28 cellular contexts compared by ENCODE assay signal in genomic region chr22:24414984-24415945, GRCh38. TPM values are rescaled to one million over a fixed set of nuclear protein-coding genes. Genes with fewer than 3 reads are reported as not detected.
DNase-seq lines count a peak whose midpoint lies in the region; ATAC-seq and TF ChIP-seq lines count a peak whose summit lies in the region.
"Had no signal": no experiment of that assay in that cellular context is flagged by ENCODE, and none has a peak within 500 bp of the region (broad histone marks: within the 10 kb centered on the region; RNA-seq: fewer than 3 reads in every experiment).

No MANE protein-coding gene starts in this region.

- no peaks in the 10 kb centered on the region for H3K27me3 ChIP-seq in H7 (ENCODE audit: control insufficient read depth, insufficient read depth, low read length)
- H3K27me3 ChIP-seq in ovary, result no peaks in the 10 kb centered on the region
- H3K27me3 ChIP-seq: esophagus squamous epithelium, gastrocnemius medialis, pancreas, uterus had no signal

- no peak for TF ChIP-seq EP300 in ovary (IDR thresholded peaks at IDR 0.05)

- peaks cover 4% of the 10 kb centered on the region for H3K36me3 Mint-ChIP-seq in activated naive CD4-positive, alpha-beta T cell treated with anti-CD3 and anti-CD28 coated beads, Interleukin-2, amount 10 ng/mL, durations not matched to agents 7 days and 5 days

- no peak for TF ChIP-seq CTCF in ovary (IDR thresholded peaks at IDR 0.05)

- H3K9me3 ChIP-seq in ovary, result no peaks in the 10 kb centered on the region
- H3K9me3 ChIP-seq: esophagus squamous epithelium, gastrocnemius medialis, pancreas, uterus had no signal

- H3K9me3 Mint-ChIP-seq in activated naive CD4-positive, alpha-beta T cell treated with anti-CD3 and anti-CD28 coated beads, Interleukin-2, amount 10 ng/mL, durations not matched to agents 7 days and 5 days, result no peaks in the 10 kb centered on the region
- H3K9me3 Mint-ChIP-seq: brain; CD8-positive, alpha-beta memory T cell; nephron progenitor cell; stimulated activated naive CD8-positive, alpha-beta T cell treated with anti-CD3 and anti-CD28 coated beads, Interleukin-15, Interleukin-2, amounts not matched to agents 100 ng/mL and 50 ng/mL, for 24 hours had no signal

- H3K4me3 Mint-ChIP-seq in activated naive CD4-positive, alpha-beta T cell treated with anti-CD3 and anti-CD28 coated beads, Interleukin-2, amount 10 ng/mL, durations not matched to agents 7 days and 5 days, result no peak overlapping the region
- H3K4me3 Mint-ChIP-seq: brain; CD8-positive, alpha-beta memory T cell; nephron progenitor cell; stimulated activated naive CD8-positive, alpha-beta T cell treated with anti-CD3 and anti-CD28 coated beads, Interleukin-15, Interleukin-2, amounts not matched to agents 100 ng/mL and 50 ng/mL, for 24 hours had no signal

- intact Hi-C loops in ovary (cut with DNase I), result no loop called here

- TF ChIP-seq POLR2A in ovary (IDR thresholded peaks at IDR 0.05), result no peak

- no peaks in the 10 kb centered on the region for H3K4me1 ChIP-seq in ovary (ENCODE audit: insufficient read depth)
- H3K4me1 ChIP-seq: pancreas, uterus had no signal

- H3K27ac ChIP-seq in ovary, result no peak overlapping the region
- H3K27ac ChIP-seq: esophagus squamous epithelium, HL-60, pancreas, uterus had no signal

- CTCF ChIA-PET in activated naive CD4-positive, alpha-beta T cell treated with anti-CD3 and anti-CD28 coated beads, Interleukin-2, amount 10 ng/mL, durations not matched to agents 7 days and 5 days (lab: Charles Lee), result interaction anchor here (1.4 kb wide), 1 partner anchor 107 kb away, joined by 4 read pairs; no protein-coding TSS in a partner anchor

- no peaks in the 10 kb centered on the region for H3K27me3 Mint-ChIP-seq in activated naive CD4-positive, alpha-beta T cell treated with anti-CD3 and anti-CD28 coated beads, Interleukin-2, amount 10 ng/mL, durations not matched to agents 7 days and 5 days
- H3K27me3 Mint-ChIP-seq: brain; CD8-positive, alpha-beta memory T cell; stimulated activated naive CD8-positive, alpha-beta T cell treated with anti-CD3 and anti-CD28 coated beads, Interleukin-15, Interleukin-2, amounts not matched to agents 100 ng/mL and 50 ng/mL, for 24 hours had no signal

- H3K4me3 ChIP-seq in H7 (ENCODE audit: insufficient read depth, low read depth, low read length) (no peak overlapping the region), ovary (no peak overlapping the region)
- H3K4me3 ChIP-seq: esophagus squamous epithelium, gastrocnemius medialis, pancreas, uterus had no signal

- 78 to 85% (median 83%) methylated on average over 26 of the region's 26 CpGs for WGBS in ovary, 3 donors

- peaks cover 3% of the 10 kb centered on the region; the same call in 1 of the 2 replicates for H3K36me3 ChIP-seq in H7 (replicated peaks; ENCODE audit: control insufficient read depth, insufficient read depth, low read length)
- H3K36me3 ChIP-seq in ovary, result peaks cover 3% of the 10 kb centered on the region
- H3K36me3 ChIP-seq: uterus had no signal

- H3K4me1 Mint-ChIP-seq in activated naive CD4-positive, alpha-beta T cell treated with anti-CD3 and anti-CD28 coated beads, Interleukin-2, amount 10 ng/mL, durations not matched to agents 7 days and 5 days, result peaks cover 4% of the 10 kb centered on the region
- H3K4me1 Mint-ChIP-seq: brain had no signal

- peak overlapping the region; percentile 14 for H3K27ac Mint-ChIP-seq in activated naive CD4-positive, alpha-beta T cell treated with anti-CD3 and anti-CD28 coated beads, Interleukin-2, amount 10 ng/mL, durations not matched to agents 7 days and 5 days
- H3K27ac Mint-ChIP-seq: CD8-positive, alpha-beta memory T cell; stimulated activated naive CD8-positive, alpha-beta T cell treated with anti-CD3 and anti-CD28 coated beads, Interleukin-15, Interleukin-2, amounts not matched to agents 100 ng/mL and 50 ng/mL, for 24 hours had no signal

- DNase-seq in activated naive CD4-positive, alpha-beta T cell treated with anti-CD3 and anti-CD28 coated beads, Interleukin-2, amount 10 ng/mL, durations not matched to agents 7 days and 5 days, result no peak
- DNase-seq in activated naive CD4-positive, alpha-beta T cell (lab: John Stamatoyannopoulos, UW), result no peak
- DNase-seq in H7 (peak; percentile 38), fibroblast of peridontal ligament (ENCODE audit: extremely low read depth) (peak; percentile 19), ovary (peak in 3 of 5 donors; percentile 14 to 20 (median 15)), NCI-H2029 treated with DMSO at 0.1 percent for 48 hours (lab: John Stamatoyannopoulos, UW) (no peak)
- DNase-seq: activated CD4-positive, alpha-beta T cell treated with anti-CD3 and anti-CD28 coated beads for 4 hours; activated effector memory CD4-positive, alpha-beta T cell treated with anti-CD3 and anti-CD28 coated beads, Interleukin-2, amount 50 U/mL, for 16 hours; activated T-cell treated with anti-CD3 and anti-CD28 coated beads for 4 hours; amniotic stem cell; esophagus squamous epithelium; gastrocnemius medialis; Kasumi-1; NCI-H1417 treated with DMSO at 0.1 percent for 48 hours; NCI-H2081; NCI-H2227 treated with DMSO at 0.1 percent for 48 hours; NCI-H526 treated with DMSO at 0.1 percent for 48 hours; nephron progenitor cell; NK-92 treated with Interleukin-12 subunit alpha and Interleukin-12 subunit beta, amount 100 ng/mL, for 24 hours; stimulated activated CD4-positive, alpha-beta T cell treated with anti-CD3 and anti-CD28 coated beads, Interleukin-1b, Interleukin-23, amount 100 ng/mL, for 48 hours; uterus had no signal

- ATAC-seq in GM18517 (IDR thresholded peaks at IDR 0.05; ENCODE audit: unreplicated experiment) (no peak), GM19328 (IDR thresholded peaks at IDR 0.05; ENCODE audit: unreplicated experiment) (no peak)
- ATAC-seq: gastrocnemius medialis, pancreas had no signal

RNA-seq across cellular contexts. Expression of gene ADORA2A, which starts 12.1 kb away (rescaled TPM):
- 4.0 and 7.0 TPM in 2 replicates for total RNA-seq in H7 (2014; rRNA removed; shearing (Covaris generic))
- 1 to 10 TPM; 1.5 to 5.0 (median 2.9) TPM for total RNA-seq in ovary
- polyA plus RNA-seq in ovary, result 1 to 10 TPM in 1 of 2 donors, under 1 TPM in 1; 0.57 to 2.2 TPM

Comparison
In these comparisons a context has a peak if more than half of its experiments do, and no peak if none do; other contexts are left out.
1. DNase-seq: peak in H7 (single experiment), fibroblast of peridontal ligament (single experiment) and ovary (3 of 5); none in activated naive CD4-positive, alpha-beta T cell treated with anti-CD3 and anti-CD28 coated beads, Interleukin-2, amount 10 ng/mL, durations not matched to agents 7 days and 5 days (single experiment), activated naive CD4-positive, alpha-beta T cell (0 of 4) and NCI-H2029 treated with DMSO at 0.1 percent for 48 hours (single experiment).